ENCODE assay signal across 9 cellular contexts in genomic region chr10:86585037-86585725, GRCh38.
DNase-seq lines count a peak whose midpoint lies in the region; ATAC-seq and TF ChIP-seq lines count a peak whose summit lies in the region.
"Had no signal": no experiment of that assay in that cellular context is flagged by ENCODE, and none has a peak within 500 bp of the region (broad histone marks: within the 10 kb centered on the region; RNA-seq: fewer than 3 reads in every experiment).

No MANE protein-coding gene starts in this region.

- ATAC-seq in HG03280 (IDR thresholded peaks at IDR 0.05; ENCODE audit: unreplicated experiment): peak; percentile 88

- DNase-seq in GM19238 (ENCODE audit: insufficient read length, low spot score) (peak; percentile 79), NCI-H460 (ENCODE audit: extremely low read depth, low read depth) (peak; percentile 63), dermis blood vessel endothelial cell (peak; percentile 78), lung microvascular endothelial cell (ENCODE audit: low read depth in 2 of 2) (peak; percentile 62 to 76)
- peak; percentile 52 to 53 for DNase-seq in activated CD4-positive, alpha-beta T cell treated with anti-CD3 and anti-CD28 coated beads, Interleukin-2, amount 50 U/mL, for 24 hours (ENCODE audit: low read depth in 1 of 2, low spot score in 1 of 2)
- peak; percentile 44 for DNase-seq in stimulated activated CD8-positive, alpha-beta memory T cell treated with anti-CD3 and anti-CD28 coated beads, Interleukin-12 subunit alpha, Interleukin-12 subunit beta, amount 100 ng/mL, for 4 hours (ENCODE audit: low read depth)

- TF ChIP-seq CTCF in C4-2B (conservative IDR thresholded peaks at IDR 0.05): peak; percentile 84

- H3K27ac ChIP-seq in C4-2B: no peak overlapping the region
- H3K27ac ChIP-seq: SK-N-MC had no signal
